22 cellular contexts compared by ENCODE assay signal in genomic region chr13:72757792-72758535, GRCh38.
"Had no signal": no experiment of that assay in that cellular context is flagged by ENCODE, and none has a peak within 500 bp of the region (broad histone marks: within the 10 kb centered on the region; RNA-seq: fewer than 3 reads in every experiment).

No MANE protein-coding gene starts in this region.

- H3K4me1 Mint-ChIP-seq: activated naive CD4-positive, alpha-beta T cell treated with anti-CD3 and anti-CD28 coated beads, Interleukin-2, amount 10 ng/mL, durations not matched to agents 7 days and 5 days; nephron progenitor cell had no signal

- DNase-seq: activated naive CD4-positive, alpha-beta T cell treated with anti-CD3 and anti-CD28 coated beads, Interleukin-2, amount 10 ng/mL, durations not matched to agents 7 days and 5 days; activated T-cell treated with anti-CD3 and anti-CD28 coated beads for 4 hours; adrenal gland; cerebellar nuclear complex; cortex of kidney; heart right ventricle; kidney glomerular epithelial cell; left ventricle myocardium inferior; mammary epithelial cell; midbrain; nephron progenitor cell; nucleus accumbens; sigmoid colon; stimulated activated CD4-positive, alpha-beta T cell treated with anti-CD3 and anti-CD28 coated beads, Interleukin-4, amount 100 ng/mL, for 24 hours; stimulated activated naive CD4-positive, alpha-beta T cell; thyroid gland had no signal

- H3K4me3 Mint-ChIP-seq: activated naive CD4-positive, alpha-beta T cell treated with anti-CD3 and anti-CD28 coated beads, Interleukin-2, amount 10 ng/mL, durations not matched to agents 7 days and 5 days; nephron progenitor cell; T-helper 1 cell treated with Interleukin-12 subunit alpha and Interleukin-12 subunit beta and Interleukin-4 antibody, amounts not matched to agents 30 μg/mL and 1 μg/mL, for 36 hours had no signal

- H3K9me3 ChIP-seq: adrenal gland, heart right ventricle, left ventricle myocardium inferior, sigmoid colon, thyroid gland had no signal

- H3K4me3 ChIP-seq: adrenal gland, heart right ventricle, left ventricle myocardium inferior, sigmoid colon, thyroid gland had no signal

- H3K4me1 ChIP-seq: adrenal gland, heart right ventricle, left ventricle myocardium inferior, sigmoid colon, thyroid gland had no signal

- H3K27me3 ChIP-seq: adrenal gland, heart right ventricle, sigmoid colon, thyroid gland had no signal

- H3K9me3 Mint-ChIP-seq: activated naive CD4-positive, alpha-beta T cell treated with anti-CD3 and anti-CD28 coated beads, Interleukin-2, amount 10 ng/mL, durations not matched to agents 7 days and 5 days; activated T-helper 2 cell treated with anti-CD3 and anti-CD28 coated beads, Interferon-gamma antibody, Interleukin-2, Interleukin-4, amounts not matched to agents 10 μg/mL and 5 μg/mL and 100 μg/mL, durations not matched to agents 14 hours and 24 hours and 36 hours; nephron progenitor cell; T-helper 1 cell treated with Interleukin-12 subunit alpha and Interleukin-12 subunit beta and Interleukin-4 antibody, amounts not matched to agents 30 μg/mL and 1 μg/mL, for 36 hours had no signal

- ATAC-seq: esophagus mucosa, heart right ventricle had no signal

- H3K27me3 Mint-ChIP-seq: activated naive CD4-positive, alpha-beta T cell treated with anti-CD3 and anti-CD28 coated beads, Interleukin-2, amount 10 ng/mL, durations not matched to agents 7 days and 5 days had no signal

- H3K27ac Mint-ChIP-seq: activated naive CD4-positive, alpha-beta T cell treated with anti-CD3 and anti-CD28 coated beads, Interleukin-2, amount 10 ng/mL, durations not matched to agents 7 days and 5 days; activated T-helper 2 cell treated with anti-CD3 and anti-CD28 coated beads, Interferon-gamma antibody, Interleukin-2, Interleukin-4, amounts not matched to agents 10 μg/mL and 5 μg/mL and 100 μg/mL, durations not matched to agents 14 hours and 24 hours and 36 hours; T-helper 1 cell treated with Interleukin-12 subunit alpha and Interleukin-12 subunit beta and Interleukin-4 antibody, amounts not matched to agents 30 μg/mL and 1 μg/mL, for 36 hours had no signal

- H3K27ac ChIP-seq: adrenal gland, heart right ventricle, left ventricle myocardium inferior, sigmoid colon, thyroid gland had no signal

- FAIRE-seq: astrocyte, bronchial epithelial cell, endometrium had no signal
